In genomic region chr7:131110294-131111080, GRCh38 we compare ENCODE assay signal across 9 cellular contexts.
DNase-seq lines count a peak whose midpoint lies in the region; ATAC-seq and TF ChIP-seq lines count a peak whose summit lies in the region.
"Had no signal": no experiment of that assay in that cellular context is flagged by ENCODE, and none has a peak within 500 bp of the region (broad histone marks: within the 10 kb centered on the region; RNA-seq: fewer than 3 reads in every experiment).

No MANE protein-coding gene starts in this region.

- TF ChIP-seq CTCF in OCI-LY7 (conservative IDR thresholded peaks at IDR 0.05; ENCODE audit: low read length), result no peak

- DNase-seq in NCI-H82 (lab: John Stamatoyannopoulos, UW) (peak; percentile 60), NCI-H82 treated with DMSO at 0.1 percent for 48 hours (lab: John Stamatoyannopoulos, UW; ENCODE audit: unreplicated experiment) (no peak), OCI-LY7 (ENCODE audit: low spot score) (no peak), mucosa of gallbladder (ENCODE audit: low spot score) (peak; percentile 29), GOT3 (lab: John Stamatoyannopoulos, UW) (no peak)

- WGBS in ectodermal cell, 2 experiments, result 14 to 19% methylated on average over 12 of the region's 12 CpGs

- H3K4me3 ChIP-seq in OCI-LY7 (ENCODE audit: low read depth, low read length, poor library complexity, severe bottlenecking) (peak overlapping the region; percentile 85), ectodermal cell (ENCODE audit: insufficient read depth, low read depth, low read length) (peak overlapping the region; percentile 40)
- H3K4me3 ChIP-seq: mucosa of descending colon had no signal

- H3K9me2 ChIP-seq in OCI-LY7 (ENCODE audit: insufficient read depth, low read length), result no peaks in the 10 kb centered on the region

- peak overlapping the region; percentile 29; the same call in 1 of the 2 replicates for H2AFZ ChIP-seq in OCI-LY7 (ENCODE audit: low read length)

- H3K9me3 ChIP-seq in OCI-LY7 (ENCODE audit: low read length), result no peaks in the 10 kb centered on the region
- no peaks in the 10 kb centered on the region for H3K9me3 ChIP-seq in ectodermal cell (ENCODE audit: control insufficient read depth, low read length)
- H3K9me3 ChIP-seq: mucosa of descending colon had no signal

- peaks cover 27% of the 10 kb centered on the region for H3K4me1 ChIP-seq in OCI-LY7 (ENCODE audit: insufficient read depth, low read length, poor library complexity, severe bottlenecking)
- H3K4me1 ChIP-seq in ectodermal cell (ENCODE audit: control insufficient read depth, insufficient read depth, low read length), result peaks cover 23% of the 10 kb centered on the region

- H3K4me2 ChIP-seq in OCI-LY7 (ENCODE audit: low read length), result peak overlapping the region; percentile 99

- POLR2A ChIA-PET in OCI-LY7 (lab: Charles Lee), result interaction anchor here (0.6 to 11.0 kb wide), 13 partner anchors 11 to 305 kb away, joined by 3 to 186 read pairs (median 5); no protein-coding TSS in a partner anchor

- CTCF ChIA-PET in OCI-LY7 (lab: Charles Lee; ENCODE audit: unreplicated experiment), result interaction anchor here (1.2 kb wide), 1 partner anchor 53 kb away, joined by 4 read pairs; no protein-coding TSS in a partner anchor

- no TSS peak for BruUV-seq in OCI-LY7 (replicated peaks; lab: Mats Ljungman, UMichigan)

- intact Hi-C loops in OCI-LY7 (cut with micrococcal nuclease; ENCODE audit: unreplicated experiment), result loop anchor here (1.0 to 2.0 kb wide), 2 partner anchors 14 to 120 kb away; no protein-coding TSS in a partner anchor

- H3K27ac ChIP-seq in OCI-LY7 (ENCODE audit: low read depth, low read length, poor library complexity, severe bottlenecking) (peak overlapping the region; percentile 85), ectodermal cell (ENCODE audit: insufficient read depth, low read depth, low read length, poor library complexity, severe bottlenecking) (no peak overlapping the region)

- 0 out of 2 replicates have a peak, but pooled peaks cover 6% of the 10 kb centered on the region for H3K36me3 ChIP-seq in OCI-LY7 (ENCODE audit: insufficient read depth, low read length)
- no peaks in the 10 kb centered on the region for H3K36me3 ChIP-seq in ectodermal cell (ENCODE audit: control insufficient read depth, insufficient read depth, low read length)

- peaks cover 49% of the 10 kb centered on the region for H3K27me3 ChIP-seq in ectodermal cell (ENCODE audit: control insufficient read depth, insufficient read depth, low read length, poor library complexity, severe bottlenecking)

- H3K79me2 ChIP-seq in OCI-LY7 (ENCODE audit: insufficient read depth, low read depth, low read length), result peaks cover 65% of the 10 kb centered on the region

- peaks cover under 1% of the 10 kb centered on the region; the same call in 1 of the 2 replicates for H4K20me1 ChIP-seq in OCI-LY7 (ENCODE audit: insufficient read depth, low read length)

- no peak for ATAC-seq in HG02798 (IDR thresholded peaks at IDR 0.05; ENCODE audit: poor library complexity, unreplicated experiment)
- ATAC-seq in GM19397 (IDR thresholded peaks at IDR 0.05; ENCODE audit: unreplicated experiment), result no peak

Comparison
In these comparisons a context has a peak if more than half of its experiments do, and no peak if none do; other contexts are left out.
1. DNase-seq: peak in NCI-H82 (single experiment) and mucosa of gallbladder (single experiment); none in NCI-H82 treated with DMSO at 0.1 percent for 48 hours (single experiment), OCI-LY7 (single experiment) and GOT3 (single experiment).